Comparison of ENCODE assay signal across 2 cellular contexts in genomic region chr5:39381376-39381775, GRCh38.
TF ChIP-seq lines count a peak whose summit lies in the region.

No MANE protein-coding gene starts in this region.

TF ChIP-seq in GM23338, 12 proteins besides CTCF, POLR2A, EP300 and RAD21:
- no peak for TF ChIP-seq ZNF331 (CRISPR knock-in tag; IDR thresholded peaks at IDR 0.05; ENCODE audit: low read depth)
- TF ChIP-seq ZNF462 (CRISPR knock-in tag; IDR thresholded peaks at IDR 0.05), result no peak
- TF ChIP-seq POLR2AphosphoS5 (IDR thresholded peaks at IDR 0.05; ENCODE audit: low read depth), result no peak
- TF ChIP-seq NANOG (IDR thresholded peaks at IDR 0.05; ENCODE audit: borderline replicate concordance), result no peak
- no peak for TF ChIP-seq JUNB (IDR thresholded peaks at IDR 0.05; ENCODE audit: unreplicated experiment)

TF ChIP-seq in K562, 482 proteins besides CTCF, POLR2A, EP300 and RAD21:
- TF ChIP-seq TAF7 (tag; IDR thresholded peaks at IDR 0.05) (no peak), PKNOX1 (IDR thresholded peaks at IDR 0.05) (peak; percentile 73), MTF1 (CRISPR knock-in tag; IDR thresholded peaks at IDR 0.05; ENCODE audit: borderline replicate concordance) (no peak)
